ENCODE assay signal across 1 cellular context in the genomic region with DNA sequence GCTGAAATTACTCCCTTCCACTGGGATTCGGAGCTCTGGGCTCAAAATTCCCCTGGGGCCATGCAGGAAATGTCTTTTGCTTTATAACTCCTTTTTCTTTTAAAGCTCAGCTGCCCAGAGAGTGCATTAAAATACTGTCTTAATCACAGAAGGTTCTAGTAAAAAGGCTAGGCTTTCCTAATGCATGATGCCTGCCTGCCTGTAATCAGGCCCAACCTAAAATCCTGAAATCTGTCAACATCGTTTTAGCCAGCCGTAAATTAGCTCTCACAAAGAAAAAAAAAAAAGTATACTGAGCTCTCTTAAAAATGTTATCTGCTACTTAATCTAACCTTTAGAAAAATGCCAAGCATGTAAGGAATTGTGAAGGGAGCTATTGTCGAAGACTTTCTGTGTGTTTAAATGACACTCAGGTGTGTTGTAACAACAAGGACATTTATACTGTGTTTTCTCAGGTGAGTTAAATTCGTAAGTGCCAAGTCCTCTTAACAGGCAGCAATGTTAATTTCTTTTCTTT.
TF ChIP-seq lines count a peak whose summit lies in the region.

No MANE protein-coding gene starts in this region.

TF ChIP-seq in WTC11, 78 proteins besides CTCF, POLR2A, EP300 and RAD21 (continued from another document):
- no peak for TF ChIP-seq GTF2I (CRISPR knock-in tag; conservative IDR thresholded peaks at IDR 0.05)
TF ChIP-seq in WTC11: peak in this region for 0.
